In the genomic region with DNA sequence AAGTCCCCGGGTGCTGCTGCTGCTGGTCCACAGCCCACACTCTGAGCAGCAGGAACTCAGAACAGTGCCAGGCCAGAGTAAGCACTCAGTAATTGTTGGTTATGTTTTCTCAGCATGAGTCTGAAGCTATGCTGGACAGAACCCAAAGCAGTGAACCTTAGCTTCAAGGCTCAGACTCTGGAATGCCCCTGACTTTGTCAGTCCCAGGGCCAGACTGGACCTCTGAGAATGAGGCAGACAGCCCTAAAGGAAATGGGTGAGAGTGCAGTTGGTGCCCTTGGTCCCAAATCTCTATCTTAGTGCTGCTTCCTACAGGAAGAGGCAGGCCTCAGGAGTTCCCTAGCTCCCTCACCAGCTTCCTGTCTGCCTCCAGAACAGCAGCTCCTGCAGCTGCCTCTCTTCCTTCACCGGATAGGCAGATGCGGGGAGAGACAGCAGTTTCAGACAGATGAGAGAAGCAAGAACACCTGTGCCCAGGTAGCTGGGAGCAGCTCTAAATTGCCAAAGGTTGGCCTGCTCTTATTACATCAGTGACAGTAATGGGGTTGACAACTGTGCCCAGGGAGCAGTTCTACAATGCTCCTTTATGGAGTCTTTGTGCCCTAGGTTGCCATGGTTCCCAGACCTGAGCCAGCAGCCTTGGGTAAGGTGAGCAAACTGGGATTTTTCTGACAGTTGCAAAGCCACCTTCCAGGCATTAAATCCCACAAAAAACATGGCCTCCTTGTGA, we compare ENCODE assay signal across 15 cellular contexts.
DNase-seq lines count a peak whose midpoint lies in the region; ATAC-seq and TF ChIP-seq lines count a peak whose summit lies in the region.
"Had no signal": no experiment of that assay in that cellular context is flagged by ENCODE, and none has a peak within 500 bp of the region (broad histone marks: within the 10 kb centered on the region; RNA-seq: fewer than 3 reads in every experiment).

No MANE protein-coding gene starts in this region.

- H3K9me3 ChIP-seq in adipocyte (ENCODE audit: control insufficient read depth, low read length) (peaks cover 9% of the 10 kb centered on the region), PC-3 (ENCODE audit: low read length) (no peaks in the 10 kb centered on the region)

- H3F3A ChIP-seq in PC-3 (ENCODE audit: low read length, unreplicated experiment) = no peaks in the 10 kb centered on the region

- peaks cover 6% of the 10 kb centered on the region for H3K9me3 Mint-ChIP-seq in natural killer cell treated with Interleukin-12 subunit alpha and Interleukin-12 subunit beta and Interleukin-15 and Interleukin-18, amount 100 ng/mL, for 72 hours

- no peak overlapping the region for H3K4me3 Mint-ChIP-seq in natural killer cell treated with Interleukin-12 subunit alpha and Interleukin-12 subunit beta and Interleukin-15 and Interleukin-18, amount 100 ng/mL, for 72 hours
- H3K4me3 Mint-ChIP-seq: memory B cell; stimulated activated memory B cell treated with anti-CD40 and anti-IgM and Interleukin-4, amounts not matched to agents 10 μg/mL and 1 μg/mL and 100 μg/mL, for 72 hours had no signal

- H4K20me1 ChIP-seq in PC-3 (ENCODE audit: low read length) = no peaks in the 10 kb centered on the region

- DNase-seq in A172 (ENCODE audit: low spot score) = peak; percentile 19
- DNase-seq in Kasumi-1 (lab: John Stamatoyannopoulos, UW) = peak; percentile 29 to 45
- peak; percentile 46 for DNase-seq in adipocyte (ENCODE audit: low read depth)
- peak; percentile 72 for DNase-seq in kidney glomerular epithelial cell (lab: John Stamatoyannopoulos, UW)
- no peak for DNase-seq in natural killer cell treated with Interleukin-12 subunit alpha and Interleukin-12 subunit beta and Interleukin-15 and Interleukin-18, amount 100 ng/mL, for 72 hours (ENCODE audit: low spot score)
- DNase-seq in NCI-H1694 treated with DMSO at 0.1 percent for 48 hours (lab: John Stamatoyannopoulos, UW) = no peak
- DNase-seq in PC-3 = no peak
- no peak for DNase-seq in SKM-1 treated with dmso at 0.1 percent for 144 hours (lab: John Stamatoyannopoulos, UW; ENCODE audit: unreplicated experiment)
- DNase-seq: activated CD4-positive, alpha-beta T cell treated with anti-CD3 and anti-CD28 coated beads for 48 hours; activated T-cell treated with anti-CD3 and anti-CD28 coated beads, Interleukin-2, amount 50 U/mL, for 48 hours; stimulated activated CD4-positive, alpha-beta T cell treated with anti-CD3 and anti-CD28 coated beads, Interleukin-2, amount 100 ng/mL, for 24 hours; SW 1271 had no signal

- intact Hi-C loops in PC-3 (cut with micrococcal nuclease) = no loop called here

- TF ChIP-seq CTCF in PC-3 (conservative IDR thresholded peaks at IDR 0.05; ENCODE audit: low read depth, low read length) = no peak

- H3K27ac ChIP-seq in PC-3 (ENCODE audit: low read length) = no peak overlapping the region

- no peak for ATAC-seq in natural killer cell treated with Interleukin-12 subunit alpha and Interleukin-12 subunit beta and Interleukin-15 and Interleukin-18, amount 100 ng/mL, for 72 hours
- no peak for ATAC-seq in PC-3
- ATAC-seq: stimulated activated memory B cell treated with anti-CD40 and anti-IgM and Interleukin-4, amounts not matched to agents 10 μg/mL and 1 μg/mL and 100 μg/mL, for 72 hours had no signal

- H3K4me1 ChIP-seq in adipocyte (ENCODE audit: control insufficient read depth, insufficient read depth, low read length) (peaks cover 16% of the 10 kb centered on the region), PC-3 (ENCODE audit: insufficient read depth, low read length) (no peaks in the 10 kb centered on the region)

- peaks cover 11 to 14% of the 10 kb centered on the region in 2 donors for H3K27me3 Mint-ChIP-seq in natural killer cell treated with Interleukin-12 subunit alpha and Interleukin-12 subunit beta and Interleukin-15 and Interleukin-18, amount 100 ng/mL, for 72 hours

- POLR2A ChIA-PET in PC-3 (lab: Charles Lee; ENCODE audit: unreplicated experiment) = no interaction called here

- no peaks in the 10 kb centered on the region for H3K9me2 ChIP-seq in PC-3 (replicated peaks; ENCODE audit: low read length)

- H2AFZ ChIP-seq in PC-3 (ENCODE audit: low read length) = no peak overlapping the region

- H3K4me3 ChIP-seq in adipocyte (ENCODE audit: low read length) = no peak overlapping the region
- H3K4me3 ChIP-seq in PC-3 (ENCODE audit: low read length) = no peak overlapping the region

- H3K4me2 ChIP-seq in PC-3 (ENCODE audit: low read length) = no peak overlapping the region

- no peaks in the 10 kb centered on the region for H3K4me1 Mint-ChIP-seq in natural killer cell treated with Interleukin-12 subunit alpha and Interleukin-12 subunit beta and Interleukin-15 and Interleukin-18, amount 100 ng/mL, for 72 hours (ENCODE audit: low read depth in 2 of 2)
- H3K4me1 Mint-ChIP-seq: memory B cell; stimulated activated memory B cell treated with anti-CD40 and anti-IgM and Interleukin-4, amounts not matched to agents 10 μg/mL and 1 μg/mL and 100 μg/mL, for 72 hours had no signal

- H3K9ac ChIP-seq in adipocyte (ENCODE audit: low read length) (no peak overlapping the region), PC-3 (ENCODE audit: low read length) (no peak overlapping the region)

- peaks cover 37% of the 10 kb centered on the region for H3K27me3 ChIP-seq in adipocyte (replicated peaks; ENCODE audit: control insufficient read depth, insufficient read depth, low read length)
- peaks cover 5% of the 10 kb centered on the region; the same call in 1 of the 2 replicates for H3K27me3 ChIP-seq in PC-3 (ENCODE audit: low read length)

- H3K36me3 ChIP-seq in adipocyte (ENCODE audit: control insufficient read depth, insufficient read depth, low read length, severe bottlenecking) (no peaks in the 10 kb centered on the region), PC-3 (ENCODE audit: low read depth, low read length) (no peaks in the 10 kb centered on the region)

- CTCF ChIA-PET in PC-3 (lab: Charles Lee) = no interaction called here

- H3K27ac Mint-ChIP-seq in natural killer cell treated with Interleukin-12 subunit alpha and Interleukin-12 subunit beta and Interleukin-15 and Interleukin-18, amount 100 ng/mL, for 72 hours = no peak overlapping the region
- H3K27ac Mint-ChIP-seq: memory B cell; progenitor cell of endocrine pancreas; stimulated activated memory B cell treated with anti-CD40 and anti-IgM and Interleukin-4, amounts not matched to agents 10 μg/mL and 1 μg/mL and 100 μg/mL, for 72 hours had no signal

- BruUV-seq in PC-3 (replicated peaks; lab: Mats Ljungman, UMichigan) = no TSS peak

- no peaks in the 10 kb centered on the region for H3K79me2 ChIP-seq in PC-3 (ENCODE audit: low read length)

- no peaks in the 10 kb centered on the region for H3K36me3 Mint-ChIP-seq in natural killer cell treated with Interleukin-12 subunit alpha and Interleukin-12 subunit beta and Interleukin-15 and Interleukin-18, amount 100 ng/mL, for 72 hours
- H3K36me3 Mint-ChIP-seq: memory B cell; stimulated activated memory B cell treated with anti-CD40 and anti-IgM and Interleukin-4, amounts not matched to agents 10 μg/mL and 1 μg/mL and 100 μg/mL, for 72 hours had no signal

Comparison
In these comparisons a context has a peak if more than half of its experiments do, and no peak if none do; other contexts are left out.
1. DNase-seq: peak in A172 (single experiment), Kasumi-1 (2 of 2), adipocyte (single experiment) and kidney glomerular epithelial cell (single experiment); none in natural killer cell treated with Interleukin-12 subunit alpha and Interleukin-12 subunit beta and Interleukin-15 and Interleukin-18, amount 100 ng/mL, for 72 hours (single experiment), NCI-H1694 treated with DMSO at 0.1 percent for 48 hours (single experiment), PC-3 (single experiment) and SKM-1 treated with dmso at 0.1 percent for 144 hours (single experiment).